In genomic region chr2:96636772-96637171, GRCh38 we compare ENCODE assay signal across 1 cellular context.
TF ChIP-seq lines count a peak whose summit lies in the region.

No MANE protein-coding gene starts in this region.

TF ChIP-seq in K562, 482 proteins besides CTCF, POLR2A, EP300 and RAD21 (continued from another document):
- TF ChIP-seq ASH1L (IDR thresholded peaks at IDR 0.05; ENCODE audit: borderline replicate concordance, low read depth, partially characterized antibody): no peak
- no peak for TF ChIP-seq HSF4 (CRISPR knock-in tag; IDR thresholded peaks at IDR 0.05; ENCODE audit: borderline replicate concordance)
- TF ChIP-seq BACH1 (tag; IDR thresholded peaks at IDR 0.05): no peak
- no peak for TF ChIP-seq TEAD2 (tag; IDR thresholded peaks at IDR 0.05)
- TF ChIP-seq PTRF (tag; IDR thresholded peaks at IDR 0.05): no peak
- TF ChIP-seq MAX (CRISPR knock-in tag; IDR thresholded peaks at IDR 0.05): 0 out of 2 replicates have a peak, but pooled peaks have one; percentile 17
- no peak for TF ChIP-seq BCL6 (CRISPR knock-in tag; IDR thresholded peaks at IDR 0.05)
- TF ChIP-seq STAT5A (IDR thresholded peaks at IDR 0.05; ENCODE audit: borderline replicate concordance, low read length): no peak
- TF ChIP-seq NR0B1 (IDR thresholded peaks at IDR 0.05; ENCODE audit: partially characterized antibody): no peak
- peak; percentile 62; the same call in 1 of the 2 replicates for TF ChIP-seq HNRNPL (IDR thresholded peaks at IDR 0.05; ENCODE audit: low read depth, low read length)
- TF ChIP-seq ZNF586 (CRISPR knock-in tag; conservative IDR thresholded peaks at IDR 0.05): no peak
- TF ChIP-seq GATAD2B (IDR thresholded peaks at IDR 0.05; ENCODE audit: borderline replicate concordance): no peak
- 0 out of 4 replicates have a peak, but pooled peaks of 1 of the 2 experiments have one; percentile 22 for TF ChIP-seq MNT (conservative IDR thresholded peaks at IDR 0.05)
- no peak for TF ChIP-seq FOSL1 (tag; conservative IDR thresholded peaks at IDR 0.05)
- TF ChIP-seq ZNF146 (CRISPR knock-in tag; IDR thresholded peaks at IDR 0.05; ENCODE audit: unreplicated experiment): no peak
- TF ChIP-seq KLF6 (CRISPR knock-in tag; IDR thresholded peaks at IDR 0.05; ENCODE audit: borderline replicate concordance): no peak
- no peak for TF ChIP-seq NKRF (IDR thresholded peaks at IDR 0.05; ENCODE audit: borderline replicate concordance)
- peak; percentile 19; the same call in 1 of the 2 replicates for TF ChIP-seq ZNF592 (IDR thresholded peaks at IDR 0.05)
- no peak for TF ChIP-seq ETS2 (tag; IDR thresholded peaks at IDR 0.05; ENCODE audit: borderline replicate concordance, poor library complexity, severe bottlenecking)
- no peak for TF ChIP-seq PHB (CRISPR knock-in tag; IDR thresholded peaks at IDR 0.05)
- no peak for TF ChIP-seq ZNF23 (CRISPR knock-in tag; IDR thresholded peaks at IDR 0.05)
- TF ChIP-seq ARID1B (IDR thresholded peaks at IDR 0.05): no peak
- no peak for TF ChIP-seq DEAF1 (CRISPR knock-in tag; IDR thresholded peaks at IDR 0.05)
- no peak for TF ChIP-seq SMAD1 (IDR thresholded peaks at IDR 0.05; ENCODE audit: low read depth, low read length, partially characterized antibody)
- no peak for TF ChIP-seq E2F4 (CRISPR knock-in tag; IDR thresholded peaks at IDR 0.05; ENCODE audit: low read depth)
- TF ChIP-seq THRB (CRISPR knock-in tag; conservative IDR thresholded peaks at IDR 0.05): no peak
- no peak for TF ChIP-seq SIRT6 (IDR thresholded peaks at IDR 0.05; ENCODE audit: low read depth, low read length)
- no peak for TF ChIP-seq EP400 (IDR thresholded peaks at IDR 0.05)
- no peak for TF ChIP-seq ARID3A (IDR thresholded peaks at IDR 0.05; ENCODE audit: borderline replicate concordance, low read depth, low read length)
- no peak for TF ChIP-seq IRF1 (CRISPR knock-in tag; IDR thresholded peaks at IDR 0.05; ENCODE audit: borderline replicate concordance)
- TF ChIP-seq E2F3 (CRISPR knock-in tag; IDR thresholded peaks at IDR 0.05): no peak
- no peak for TF ChIP-seq PPARD (CRISPR knock-in tag; IDR thresholded peaks at IDR 0.05)
- TF ChIP-seq TAF1 (IDR thresholded peaks at IDR 0.05; ENCODE audit: control insufficient read depth, extremely low read depth, insufficient read depth, low read length, severe bottlenecking): no peak
- TF ChIP-seq ZNF121 (CRISPR knock-in tag; conservative IDR thresholded peaks at IDR 0.05): no peak
- no peak for TF ChIP-seq LARP7 (IDR thresholded peaks at IDR 0.05)
- no peak for TF ChIP-seq DNMT1 (IDR thresholded peaks at IDR 0.05)
- TF ChIP-seq KDM2B (CRISPR knock-in tag; IDR thresholded peaks at IDR 0.05): no peak
- no peak for TF ChIP-seq STAT6 (CRISPR knock-in tag; IDR thresholded peaks at IDR 0.05)
- TF ChIP-seq SP1 (CRISPR knock-in tag; IDR thresholded peaks at IDR 0.05): 0 out of 2 replicates have a peak, but pooled peaks have one; percentile 51
TF ChIP-seq in K562: peak in this region for 5.
